1 cellular context compared by ENCODE assay signal in the genomic region with DNA sequence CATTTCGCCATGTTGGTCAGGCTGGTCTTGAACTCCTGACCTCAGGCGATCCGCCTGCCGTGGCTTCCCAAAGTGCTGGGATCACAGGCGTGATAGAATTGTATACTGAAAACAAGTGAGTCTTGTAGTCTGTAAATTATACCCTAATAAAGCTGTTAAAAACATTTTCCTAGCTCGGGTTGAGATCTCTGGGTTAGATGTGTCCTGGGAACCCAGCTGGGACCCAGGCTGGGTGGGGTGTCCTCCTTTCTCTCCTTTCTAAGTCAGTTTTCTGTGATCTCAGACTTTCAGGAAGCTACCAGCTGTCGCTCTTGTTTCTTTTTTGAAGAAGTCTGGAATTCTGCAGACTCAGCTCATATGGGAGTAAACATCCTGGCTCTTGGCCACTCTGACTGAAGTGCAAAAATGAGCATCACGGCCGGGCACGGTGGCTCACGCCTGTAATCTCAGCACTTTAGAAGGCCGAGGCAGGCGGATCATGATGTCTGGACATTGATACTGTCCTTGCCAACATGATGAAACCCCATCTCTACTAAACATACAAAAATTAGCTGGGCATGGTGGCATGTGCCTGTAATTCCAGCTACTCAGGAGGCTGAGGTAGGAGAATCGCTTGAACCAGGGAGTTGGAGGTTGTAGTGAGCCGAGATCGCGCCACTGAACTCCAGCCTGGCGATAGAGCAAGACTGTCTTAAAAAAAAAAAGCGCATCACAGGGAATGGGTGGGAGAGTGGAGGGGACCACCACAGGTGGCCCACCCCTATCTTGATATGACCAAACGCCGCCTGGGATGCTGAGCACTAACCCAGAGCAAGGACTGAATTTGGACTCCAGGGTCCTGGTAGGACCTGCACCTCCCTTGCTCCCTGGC.
TF ChIP-seq lines count a peak whose summit lies in the region.

No MANE protein-coding gene starts in this region.

TF ChIP-seq in GM23338, 12 proteins besides CTCF, POLR2A, EP300 and RAD21 (continued from another document):
- TF ChIP-seq, protein P1, sequence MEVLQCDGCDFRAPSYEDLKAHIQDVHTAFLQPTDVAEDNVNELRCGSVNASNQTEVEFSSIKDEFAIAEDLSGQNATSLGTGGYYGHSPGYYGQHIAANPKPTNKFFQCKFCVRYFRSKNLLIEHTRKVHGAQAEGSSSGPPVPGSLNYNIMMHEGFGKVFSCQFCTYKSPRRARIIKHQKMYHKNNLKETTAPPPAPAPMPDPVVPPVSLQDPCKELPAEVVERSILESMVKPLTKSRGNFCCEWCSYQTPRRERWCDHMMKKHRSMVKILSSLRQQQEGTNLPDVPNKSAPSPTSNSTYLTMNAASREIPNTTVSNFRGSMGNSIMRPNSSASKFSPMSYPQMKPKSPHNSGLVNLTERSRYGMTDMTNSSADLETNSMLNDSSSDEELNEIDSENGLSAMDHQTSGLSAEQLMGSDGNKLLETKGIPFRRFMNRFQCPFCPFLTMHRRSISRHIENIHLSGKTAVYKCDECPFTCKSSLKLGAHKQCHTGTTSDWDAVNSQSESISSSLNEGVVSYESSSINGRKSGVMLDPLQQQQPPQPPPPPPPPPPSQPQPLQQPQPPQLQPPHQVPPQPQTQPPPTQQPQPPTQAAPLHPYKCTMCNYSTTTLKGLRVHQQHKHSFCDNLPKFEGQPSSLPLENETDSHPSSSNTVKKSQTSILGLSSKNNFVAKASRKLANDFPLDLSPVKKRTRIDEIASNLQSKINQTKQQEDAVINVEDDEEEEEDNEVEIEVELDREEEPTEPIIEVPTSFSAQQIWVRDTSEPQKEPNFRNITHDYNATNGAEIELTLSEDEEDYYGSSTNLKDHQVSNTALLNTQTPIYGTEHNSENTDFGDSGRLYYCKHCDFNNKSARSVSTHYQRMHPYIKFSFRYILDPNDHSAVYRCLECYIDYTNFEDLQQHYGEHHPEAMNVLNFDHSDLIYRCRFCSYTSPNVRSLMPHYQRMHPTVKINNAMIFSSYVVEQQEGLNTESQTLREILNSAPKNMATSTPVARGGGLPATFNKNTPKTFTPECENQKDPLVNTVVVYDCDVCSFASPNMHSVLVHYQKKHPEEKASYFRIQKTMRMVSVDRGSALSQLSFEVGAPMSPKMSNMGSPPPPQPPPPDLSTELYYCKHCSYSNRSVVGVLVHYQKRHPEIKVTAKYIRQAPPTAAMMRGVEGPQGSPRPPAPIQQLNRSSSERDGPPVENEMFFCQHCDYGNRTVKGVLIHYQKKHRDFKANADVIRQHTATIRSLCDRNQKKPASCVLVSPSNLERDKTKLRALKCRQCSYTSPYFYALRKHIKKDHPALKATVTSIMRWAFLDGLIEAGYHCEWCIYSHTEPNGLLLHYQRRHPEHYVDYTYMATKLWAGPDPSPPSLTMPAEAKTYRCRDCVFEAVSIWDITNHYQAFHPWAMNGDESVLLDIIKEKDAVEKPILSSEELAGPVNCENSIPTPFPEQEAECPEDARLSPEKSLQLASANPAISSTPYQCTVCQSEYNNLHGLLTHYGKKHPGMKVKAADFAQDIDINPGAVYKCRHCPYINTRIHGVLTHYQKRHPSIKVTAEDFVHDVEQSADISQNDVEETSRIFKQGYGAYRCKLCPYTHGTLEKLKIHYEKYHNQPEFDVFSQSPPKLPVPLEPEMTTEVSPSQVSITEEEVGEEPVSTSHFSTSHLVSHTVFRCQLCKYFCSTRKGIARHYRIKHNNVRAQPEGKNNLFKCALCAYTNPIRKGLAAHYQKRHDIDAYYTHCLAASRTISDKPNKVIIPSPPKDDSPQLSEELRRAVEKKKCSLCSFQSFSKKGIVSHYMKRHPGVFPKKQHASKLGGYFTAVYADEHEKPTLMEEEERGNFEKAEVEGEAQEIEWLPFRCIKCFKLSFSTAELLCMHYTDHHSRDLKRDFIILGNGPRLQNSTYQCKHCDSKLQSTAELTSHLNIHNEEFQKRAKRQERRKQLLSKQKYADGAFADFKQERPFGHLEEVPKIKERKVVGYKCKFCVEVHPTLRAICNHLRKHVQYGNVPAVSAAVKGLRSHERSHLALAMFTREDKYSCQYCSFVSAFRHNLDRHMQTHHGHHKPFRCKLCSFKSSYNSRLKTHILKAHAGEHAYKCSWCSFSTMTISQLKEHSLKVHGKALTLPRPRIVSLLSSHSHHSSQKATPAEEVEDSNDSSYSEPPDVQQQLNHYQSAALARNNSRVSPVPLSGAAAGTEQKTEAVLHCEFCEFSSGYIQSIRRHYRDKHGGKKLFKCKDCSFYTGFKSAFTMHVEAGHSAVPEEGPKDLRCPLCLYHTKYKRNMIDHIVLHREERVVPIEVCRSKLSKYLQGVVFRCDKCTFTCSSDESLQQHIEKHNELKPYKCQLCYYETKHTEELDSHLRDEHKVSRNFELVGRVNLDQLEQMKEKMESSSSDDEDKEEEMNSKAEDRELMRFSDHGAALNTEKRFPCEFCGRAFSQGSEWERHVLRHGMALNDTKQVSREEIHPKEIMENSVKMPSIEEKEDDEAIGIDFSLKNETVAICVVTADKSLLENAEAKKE (CRISPR knock-in tag; IDR thresholded peaks at IDR 0.05), result no peak
- TF ChIP-seq REST (IDR thresholded peaks at IDR 0.05; ENCODE audit: unreplicated experiment), result no peak
- TF ChIP-seq STAT1 (IDR thresholded peaks at IDR 0.05; ENCODE audit: unreplicated experiment), result no peak
- no peak for TF ChIP-seq JUNB (IDR thresholded peaks at IDR 0.05; ENCODE audit: unreplicated experiment)
- no peak for TF ChIP-seq ETS1 (IDR thresholded peaks at IDR 0.05)
- no peak for TF ChIP-seq CREB1 (CRISPR knock-in tag; IDR thresholded peaks at IDR 0.05; ENCODE audit: low read depth)
- no peak for TF ChIP-seq POLR2AphosphoS5 (IDR thresholded peaks at IDR 0.05; ENCODE audit: low read depth)
- TF ChIP-seq NANOG (IDR thresholded peaks at IDR 0.05; ENCODE audit: borderline replicate concordance), result no peak
